ENCODE assay signal across 16 cellular contexts in genomic region chr15:89066280-89066679, GRCh38. TPM values are rescaled to one million over a fixed set of nuclear protein-coding genes. Genes with fewer than 3 reads are reported as not detected.
A peak's percentile ranks its signal among the peaks of the same experiment; 100 is the strongest.
DNase-seq lines count a peak whose midpoint lies in the region; ATAC-seq and TF ChIP-seq lines count a peak whose summit lies in the region.
"Had no signal": no experiment of that assay in that cellular context is flagged by ENCODE, and none has a peak within 500 bp of the region (broad histone marks: within the 10 kb centered on the region; RNA-seq: fewer than 3 reads in every experiment).

No MANE protein-coding gene starts in this region.

- H3F3A ChIP-seq in MM.1S (ENCODE audit: insufficient read depth, low read length) = no peaks in the 10 kb centered on the region

- POLR2A ChIA-PET in RWPE1 (lab: Yijun Ruan, JAX; ENCODE audit: low non-redundant PET) = no interaction called here

- no peaks in the 10 kb centered on the region for H3K9me2 ChIP-seq in MM.1S (replicated peaks; ENCODE audit: insufficient read depth, low read length)

- WGBS in esophagus, 2 donors = 73 to 89% methylated on average over 1 of the region's 1 CpG

- H3K36me3 ChIP-seq in esophagus (ENCODE audit: control insufficient read depth in 2 of 2, insufficient read depth in 2 of 2, low read length in 1 of 2) (no peaks in the 10 kb centered on the region), MM.1S (replicated peaks; ENCODE audit: insufficient read depth, low read length) (no peaks in the 10 kb centered on the region)
- H3K36me3 ChIP-seq: BLaER1 had no signal

- CTCF ChIA-PET in Calu3 (lab: Charles Lee) = interaction anchor here (4.4 kb wide), 1 partner anchor 22 kb away, joined by 21 read pairs; the partner anchor contains the start of gene ABHD2
- CTCF ChIA-PET in RWPE1 (lab: Yijun Ruan, JAX) = no interaction called here

- H3K4me3 ChIP-seq in esophagus (ENCODE audit: low read depth in 1 of 2, low read length in 2 of 2) (no peak overlapping the region), MM.1S (ENCODE audit: low read length) (no peak overlapping the region)
- H3K4me3 ChIP-seq: BLaER1, GM23248 had no signal

- TF ChIP-seq CTCF in Calu3 (IDR thresholded peaks at IDR 0.05; ENCODE audit: unreplicated experiment) (no peak), RWPE1 (conservative IDR thresholded peaks at IDR 0.05; ENCODE audit: low read depth) (no peak), MM.1S (IDR thresholded peaks at IDR 0.05; ENCODE audit: low read length) (no peak)

- intact Hi-C loops in Calu3 (cut with micrococcal nuclease; ENCODE audit: unreplicated experiment) = loop anchor here (2.0 kb wide), 2 partner anchors 47 to 63 kb away; no protein-coding TSS in a partner anchor

- H3K27me3 ChIP-seq in esophagus (ENCODE audit: control insufficient read depth in 1 of 2, insufficient read depth in 2 of 2, low read length in 2 of 2) (no peaks in the 10 kb centered on the region), MM.1S (replicated peaks; ENCODE audit: insufficient read depth, low read length) (no peaks in the 10 kb centered on the region)
- H3K27me3 ChIP-seq: BLaER1 had no signal

- no peak for ATAC-seq in stimulated activated effector memory CD8-positive, alpha-beta T cell treated with anti-CD3 and anti-CD28 coated beads, Interleukin-12 subunit alpha, Interleukin-12 subunit beta, amount 100 ng/mL, for 72 hours
- no peak for ATAC-seq in HG03139 (IDR thresholded peaks at IDR 0.05; ENCODE audit: unreplicated experiment)

- no TSS peak for BruUV-seq in Calu3 (replicated peaks; lab: Mats Ljungman, UMichigan)

- no peak overlapping the region for H3K9ac ChIP-seq in MM.1S (ENCODE audit: low read length)
- H3K9ac ChIP-seq: BLaER1, GM23248 had no signal

- H3K9me3 Mint-ChIP-seq in Calu3 (ENCODE audit: low read depth, unreplicated experiment) = no peaks in the 10 kb centered on the region
- peaks cover 16% of the 10 kb centered on the region for H3K9me3 Mint-ChIP-seq in stimulated activated effector memory CD8-positive, alpha-beta T cell treated with anti-CD3 and anti-CD28 coated beads, Interleukin-12 subunit alpha, Interleukin-12 subunit beta, amount 100 ng/mL, for 72 hours

- H3K4me1 Mint-ChIP-seq in Calu3 (ENCODE audit: low read depth, unreplicated experiment) = peaks cover 80% of the 10 kb centered on the region
- peaks cover 21% of the 10 kb centered on the region for H3K4me1 Mint-ChIP-seq in stimulated activated effector memory CD8-positive, alpha-beta T cell treated with anti-CD3 and anti-CD28 coated beads, Interleukin-12 subunit alpha, Interleukin-12 subunit beta, amount 100 ng/mL, for 72 hours
- H3K4me1 Mint-ChIP-seq: B cell; CD8-positive, alpha-beta memory T cell; H9 had no signal

- peaks cover 52% of the 10 kb centered on the region for H3K36me3 Mint-ChIP-seq in Calu3 (ENCODE audit: insufficient read depth, unreplicated experiment)
- H3K36me3 Mint-ChIP-seq in stimulated activated effector memory CD8-positive, alpha-beta T cell treated with anti-CD3 and anti-CD28 coated beads, Interleukin-12 subunit alpha, Interleukin-12 subunit beta, amount 100 ng/mL, for 72 hours = no peaks in the 10 kb centered on the region

- H3K9me3 ChIP-seq in esophagus (ENCODE audit: control insufficient read depth in 2 of 2, insufficient read depth in 1 of 2, low read depth in 1 of 2, low read length in 1 of 2) (peaks cover 0 to 6% of the 10 kb centered on the region in 2 donors), MM.1S (replicated peaks; ENCODE audit: insufficient read depth, low read length) (no peaks in the 10 kb centered on the region)

- no peak overlapping the region for H3K4me2 ChIP-seq in MM.1S (ENCODE audit: low read depth, low read length)
- H3K4me2 ChIP-seq: BLaER1 had no signal

- H3K27ac ChIP-seq in RWPE1 = peak overlapping the region; percentile 78
- H3K27ac ChIP-seq in esophagus (ENCODE audit: low read depth in 2 of 2, low read length in 1 of 2) = peak overlapping the region; percentile 60 to 77
- H3K27ac ChIP-seq in MM.1S (ENCODE audit: low read length) = no peak overlapping the region
- H3K27ac ChIP-seq: BLaER1, GM23248 had no signal

- H3K4me1 ChIP-seq in esophagus (ENCODE audit: control insufficient read depth in 2 of 2, insufficient read depth in 2 of 2, low read length in 1 of 2) (peaks cover 2 to 7% of the 10 kb centered on the region in 2 donors), MM.1S (ENCODE audit: low read length) (no peaks in the 10 kb centered on the region)
- H3K4me1 ChIP-seq: BLaER1 had no signal

- no peak overlapping the region for H3K4me3 Mint-ChIP-seq in Calu3 (ENCODE audit: low read depth, unreplicated experiment)
- H3K4me3 Mint-ChIP-seq in stimulated activated effector memory CD8-positive, alpha-beta T cell treated with anti-CD3 and anti-CD28 coated beads, Interleukin-12 subunit alpha, Interleukin-12 subunit beta, amount 100 ng/mL, for 72 hours = no peak overlapping the region
- H3K4me3 Mint-ChIP-seq: B cell; CD14-positive monocyte; CD4-positive, alpha-beta T cell; CD8-positive, alpha-beta memory T cell; H9 had no signal

- H3K27ac Mint-ChIP-seq in Calu3 (ENCODE audit: unreplicated experiment) = peak overlapping the region; percentile 88
- H3K27ac Mint-ChIP-seq in stimulated activated effector memory CD8-positive, alpha-beta T cell treated with anti-CD3 and anti-CD28 coated beads, Interleukin-12 subunit alpha, Interleukin-12 subunit beta, amount 100 ng/mL, for 72 hours = peak overlapping the region; percentile 58
- H3K27ac Mint-ChIP-seq: B cell; CD4-positive, alpha-beta T cell; CD8-positive, alpha-beta memory T cell; H9 had no signal

- no peak overlapping the region for H2AFZ ChIP-seq in MM.1S (ENCODE audit: low read length)
- H2AFZ ChIP-seq: GM23248 had no signal

- no peaks in the 10 kb centered on the region for H4K20me1 ChIP-seq in MM.1S (ENCODE audit: insufficient read depth, low read length)
- H4K20me1 ChIP-seq: BLaER1 had no signal

- no peaks in the 10 kb centered on the region for H3K27me3 Mint-ChIP-seq in Calu3 (ENCODE audit: unreplicated experiment)
- H3K27me3 Mint-ChIP-seq: CD4-positive, alpha-beta T cell had no signal

- H3K79me2 ChIP-seq in MM.1S (ENCODE audit: low read length) = no peaks in the 10 kb centered on the region

- DNase-seq in Calu3 (no peak), RWPE1 (ENCODE audit: low spot score) (no peak), MM.1S (no peak), GOT3 (lab: John Stamatoyannopoulos, UW) (no peak)
- DNase-seq in stimulated activated effector memory CD8-positive, alpha-beta T cell treated with anti-CD3 and anti-CD28 coated beads, Interleukin-12 subunit alpha, Interleukin-12 subunit beta, amount 100 ng/mL, for 72 hours (ENCODE audit: low spot score in 2 of 2) = no peak
- DNase-seq: CD4-positive, alpha-beta T cell; CD8-positive, alpha-beta memory T cell; DMS79 treated with DMSO at 0.1 percent for 48 hours; GF-D8; H9 had no signal

RNA-seq across cellular contexts. Expression of gene ABHD2, which starts 22.0 kb away (rescaled TPM):
- 300 and 353 TPM in 2 replicates for total RNA-seq in Calu3 (2022)
- polyA plus RNA-seq in esophagus = 1 to 10 TPM; 3.8 to 6.0 TPM
